ENCODE assay signal across 22 cellular contexts in genomic region chr6:11795403-11795802, GRCh38. TPM values are rescaled to one million over a fixed set of nuclear protein-coding genes. Genes with fewer than 3 reads are reported as not detected.
DNase-seq lines count a peak whose midpoint lies in the region; ATAC-seq, FAIRE-seq and TF ChIP-seq lines count a peak whose summit lies in the region.
"Had no signal": no experiment of that assay in that cellular context is flagged by ENCODE, and none has a peak within 500 bp of the region (broad histone marks: within the 10 kb centered on the region; RNA-seq: fewer than 3 reads in every experiment).

No MANE protein-coding gene starts in this region.

- no peaks in the 10 kb centered on the region for H3K79me2 ChIP-seq in PC-9 (ENCODE audit: low read depth)

- ATAC-seq in pancreas (peak; percentile 30 to 46 (median 38)), GM21529 (IDR thresholded peaks at IDR 0.05; ENCODE audit: unreplicated experiment) (no peak)
- ATAC-seq: esophagus mucosa, psoas muscle had no signal

- no peaks in the 10 kb centered on the region for H3F3A ChIP-seq in PC-9 (ENCODE audit: insufficient read depth, low read depth)

- no peaks in the 10 kb centered on the region for H3K9me3 ChIP-seq in PC-9 (ENCODE audit: insufficient read depth, low read depth)
- no peaks in the 10 kb centered on the region for H3K9me3 ChIP-seq in kidney (ENCODE audit: control insufficient read depth in 1 of 2, low read length in 2 of 2)
- H3K9me3 ChIP-seq in pancreas: no peaks in the 10 kb centered on the region
- no peaks in the 10 kb centered on the region for H3K9me3 ChIP-seq in vagina
- H3K9me3 ChIP-seq: lower lobe of right lung, psoas muscle had no signal

- no peak overlapping the region for H3K27ac ChIP-seq in PC-9
- peak overlapping the region; percentile 26 to 79 for H3K27ac ChIP-seq in kidney (ENCODE audit: low read depth in 2 of 2, low read length in 2 of 2)
- H3K27ac ChIP-seq in pancreas: peak overlapping the region in 2 of 4 donors; percentile 64 to 66
- peak overlapping the region; percentile 62 for H3K27ac ChIP-seq in vagina
- H3K27ac ChIP-seq: lower lobe of right lung, psoas muscle had no signal

- BruUV-seq in PC-9 (replicated peaks; lab: Mats Ljungman, UMichigan): no TSS peak

- DNase-seq in PC-9: no peak
- DNase-seq in kidney: no peak
- no peak for DNase-seq in pancreas
- DNase-seq in vagina (ENCODE audit: extremely low spot score in 2 of 2): no peak
- DNase-seq in hepatic stellate cell (ENCODE audit: low spot score): no peak
- no peak for DNase-seq in DMS 273 (lab: John Stamatoyannopoulos, UW; ENCODE audit: unreplicated experiment)
- DNase-seq: activated CD4-positive, alpha-beta T cell treated with anti-CD3 and anti-CD28 coated beads, Interleukin-2, amount 50 U/mL, for 1 hour; activated gamma-delta T cell; AML-193; anterior cingulate cortex; Caco-2; lower lobe of right lung; naive B cell; NCI-H1436; NCI-H2171 treated with DMSO at 0.1 percent for 48 hours; psoas muscle; SHP77 treated with DMSO at 0.1 percent for 48 hours; spleen; substantia nigra; T-helper 1 cell had no signal

- TF ChIP-seq CTCF in PC-9 (conservative IDR thresholded peaks at IDR 0.05): no peak
- no peak for TF ChIP-seq CTCF in kidney (IDR thresholded peaks at IDR 0.05; ENCODE audit: borderline replicate concordance, extremely low read depth, insufficient read depth)
- no peak for TF ChIP-seq CTCF in pancreas (IDR thresholded peaks at IDR 0.05)
- TF ChIP-seq CTCF in vagina (IDR thresholded peaks at IDR 0.05): no peak

- TF ChIP-seq POLR2A in vagina (IDR thresholded peaks at IDR 0.05): no peak

- no peak overlapping the region for H3K4me2 ChIP-seq in PC-9

- peak overlapping the region; percentile 15; the same call in 1 of the 2 replicates for H2AFZ ChIP-seq in PC-9

- no peaks in the 10 kb centered on the region for H3K27me3 ChIP-seq in PC-9 (ENCODE audit: insufficient read depth, low read depth)
- no peaks in the 10 kb centered on the region for H3K27me3 ChIP-seq in pancreas
- no peaks in the 10 kb centered on the region for H3K27me3 ChIP-seq in vagina
- H3K27me3 ChIP-seq: spleen had no signal

- no peak for FAIRE-seq in kidney (lab: Jason Lieb, UNC)
- FAIRE-seq in pancreas (lab: Jason Lieb, UNC): no peak

- POLR2A ChIA-PET in PC-9 (lab: Charles Lee; ENCODE audit: unreplicated experiment): no interaction called here

- WGBS in pancreas, 2 donors: 50 to 52% methylated on average over 4 of the region's 4 CpGs

- H3K9me2 ChIP-seq in PC-9 (ENCODE audit: insufficient read depth): no peaks in the 10 kb centered on the region

- H3K4me3 ChIP-seq in PC-9: no peak overlapping the region
- peak overlapping the region in 1 of 2 donors; percentile 42 for H3K4me3 ChIP-seq in kidney (ENCODE audit: low read length in 2 of 2)
- no peak overlapping the region for H3K4me3 ChIP-seq in pancreas
- H3K4me3 ChIP-seq in vagina: no peak overlapping the region
- H3K4me3 ChIP-seq: spleen had no signal

- H3K36me3 ChIP-seq in PC-9 (ENCODE audit: low read depth) (no peaks in the 10 kb centered on the region), kidney (ENCODE audit: control insufficient read depth in 1 of 2, insufficient read depth in 2 of 2, low read length in 2 of 2) (no peaks in the 10 kb centered on the region), pancreas (no peaks in the 10 kb centered on the region), vagina (no peaks in the 10 kb centered on the region)
- H3K36me3 ChIP-seq: lower lobe of right lung, spleen had no signal

- intact Hi-C loops in PC-9 (cut with micrococcal nuclease; ENCODE audit: unreplicated experiment) (no loop called here), kidney (cut with DNase I) (no loop called here), pancreas (cut with DNase I) (no loop called here), vagina (cut with DNase I) (no loop called here)

- no peaks in the 10 kb centered on the region for H4K20me1 ChIP-seq in PC-9 (ENCODE audit: insufficient read depth)

- H3K4me1 ChIP-seq in PC-9 (replicated peaks; ENCODE audit: insufficient read depth) (no peaks in the 10 kb centered on the region), kidney (ENCODE audit: control insufficient read depth in 1 of 2, insufficient read depth in 1 of 2, low read depth in 1 of 2, low read length in 2 of 2) (peaks cover 6 to 8% of the 10 kb centered on the region in 2 donors), pancreas (peaks cover 3 to 8% (median 5%) of the 10 kb centered on the region in 3 donors), vagina (peaks cover 17% of the 10 kb centered on the region)
- H3K4me1 ChIP-seq: lower lobe of right lung, psoas muscle had no signal

- CTCF ChIA-PET in PC-9 (lab: Charles Lee): no interaction called here

- H3K9ac ChIP-seq in kidney (ENCODE audit: low read length in 2 of 2): peak overlapping the region in 1 of 2 donors; percentile 14

RNA-seq across cellular contexts. Expression of gene ADTRP, which starts 16.8 kb away (rescaled TPM):
- 4.1 and 7.9 TPM in 2 replicates for total RNA-seq in PC-9 (2021)
- total RNA-seq in kidney: 2.7 TPM
- 5.9 TPM for polyA plus RNA-seq in kidney (ENCODE audit: insufficient read depth, low read depth, low replicate concordance)
- total RNA-seq in pancreas: under 1 TPM in 4 of 6 donors, not detected in 2; 0.09 to 0.44 (median 0.18) TPM
- under 1 TPM in 1 of 2 donors, not detected in 1; 0.34 TPM for polyA plus RNA-seq in pancreas
- not detected for total RNA-seq in vagina
- total RNA-seq: psoas muscle had no signal
